8 cellular contexts compared by ENCODE assay signal in the genomic region with DNA sequence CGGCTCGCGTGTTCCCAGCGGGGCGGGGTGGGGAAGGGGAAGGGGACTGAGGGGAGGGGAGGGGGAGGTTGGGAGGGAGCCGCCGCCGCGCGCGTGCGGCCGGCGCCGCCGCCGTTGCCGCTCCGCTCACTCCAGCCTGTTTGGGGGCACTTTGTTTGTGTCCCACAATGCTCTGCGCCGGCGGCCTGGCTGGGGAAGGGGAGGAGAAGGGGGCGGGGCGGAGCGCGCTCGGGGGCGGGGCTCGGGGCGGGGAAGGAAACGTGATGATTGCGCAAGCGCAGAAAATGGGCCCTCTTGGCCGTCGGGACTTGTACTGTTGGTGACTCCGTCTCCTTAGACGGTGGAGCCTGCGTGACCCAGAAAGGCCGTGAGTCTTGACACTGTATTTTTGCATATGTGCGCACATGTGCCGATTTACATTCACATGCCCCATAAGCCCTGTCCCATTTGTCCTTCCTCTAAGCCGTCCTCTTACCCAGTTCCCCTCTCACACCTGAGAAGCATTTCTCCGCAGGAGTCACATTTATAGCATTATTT. TPM values are rescaled to one million over a fixed set of nuclear protein-coding genes. Genes with fewer than 3 reads are reported as not detected.
DNase-seq lines count a peak whose midpoint lies in the region; ATAC-seq, FAIRE-seq and TF ChIP-seq lines count a peak whose summit lies in the region.

A gene with protein sequence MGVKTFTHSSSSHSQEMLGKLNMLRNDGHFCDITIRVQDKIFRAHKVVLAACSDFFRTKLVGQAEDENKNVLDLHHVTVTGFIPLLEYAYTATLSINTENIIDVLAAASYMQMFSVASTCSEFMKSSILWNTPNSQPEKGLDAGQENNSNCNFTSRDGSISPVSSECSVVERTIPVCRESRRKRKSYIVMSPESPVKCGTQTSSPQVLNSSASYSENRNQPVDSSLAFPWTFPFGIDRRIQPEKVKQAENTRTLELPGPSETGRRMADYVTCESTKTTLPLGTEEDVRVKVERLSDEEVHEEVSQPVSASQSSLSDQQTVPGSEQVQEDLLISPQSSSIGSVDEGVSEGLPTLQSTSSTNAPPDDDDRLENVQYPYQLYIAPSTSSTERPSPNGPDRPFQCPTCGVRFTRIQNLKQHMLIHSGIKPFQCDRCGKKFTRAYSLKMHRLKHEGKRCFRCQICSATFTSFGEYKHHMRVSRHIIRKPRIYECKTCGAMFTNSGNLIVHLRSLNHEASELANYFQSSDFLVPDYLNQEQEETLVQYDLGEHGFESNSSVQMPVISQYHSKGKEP (minus strand): TSS at position 169 of the 537 bp plus-strand sequence. CDS start 53,044 bp downstream, outside the sequence.

- H3K4me3 ChIP-seq in esophagus (ENCODE audit: low read depth in 1 of 2, low read length in 2 of 2) (peak within 1 kb of the TSS; percentile 57 to 91), muscle layer of colon (ENCODE audit: low read depth in 1 of 2, low read length in 2 of 2) (peak within 1 kb of the TSS; percentile 65 to 93)

- 0 to 2% methylated on average over 28 to 43 of the region's 43 CpGs for WGBS in esophagus, 2 donors

- no peaks in the 10 kb centered on the region for H3K27me3 ChIP-seq in esophagus (ENCODE audit: control insufficient read depth in 1 of 2, insufficient read depth in 2 of 2, low read length in 2 of 2)
- H3K27me3 ChIP-seq in muscle layer of colon (ENCODE audit: control insufficient read depth in 1 of 2, insufficient read depth in 2 of 2, low read length in 2 of 2) = no peaks in the 10 kb centered on the region

- H3K9me3 ChIP-seq in esophagus (ENCODE audit: control insufficient read depth in 2 of 2, insufficient read depth in 1 of 2, low read depth in 1 of 2, low read length in 1 of 2) (no peaks in the 10 kb centered on the region), muscle layer of colon (ENCODE audit: low read length) (no peaks in the 10 kb centered on the region)

- FAIRE-seq in D721Med (lab: Jason Lieb, UNC) = no peak

- H3K9ac ChIP-seq in muscle layer of colon (ENCODE audit: low read length) = peak within 1 kb of the TSS; percentile 23

- H3K27ac ChIP-seq in esophagus (ENCODE audit: low read depth in 2 of 2, low read length in 1 of 2) (peak within 1 kb of the TSS; percentile 93 to 95), muscle layer of colon (ENCODE audit: low read depth, low read length) (peak within 1 kb of the TSS; percentile 75)

- H3K4me1 ChIP-seq in esophagus (ENCODE audit: control insufficient read depth in 2 of 2, insufficient read depth in 2 of 2, low read length in 1 of 2) (no peaks in the 10 kb centered on the region), muscle layer of colon (ENCODE audit: insufficient read depth, low read length) (peaks cover 29% of the 10 kb centered on the region)

- DNase-seq in D721Med (ENCODE audit: insufficient read length, low spot score) (peak; percentile 70), HuH-7.5 (ENCODE audit: low spot score) (peak; percentile 77), OCI-M2 (lab: John Stamatoyannopoulos, UW; ENCODE audit: unreplicated experiment) (peak; percentile 42)
- DNase-seq in activated T-cell treated with anti-CD3 and anti-CD28 coated beads, Interleukin-2, amount 50 U/mL, for 1 hour = peak; percentile 93
- peak; percentile 81 to 82 for DNase-seq in stimulated activated CD8-positive, alpha-beta memory T cell treated with anti-CD3 and anti-CD28 coated beads, Interleukin-7, amount 100 ng/mL, for 1 hour (ENCODE audit: low read depth in 2 of 2)

- peak; percentile 57 for ATAC-seq in GM21515 (IDR thresholded peaks at IDR 0.05; ENCODE audit: unreplicated experiment)

- TF ChIP-seq CTCF in D721Med (IDR thresholded peaks at IDR 0.05; ENCODE audit: insufficient read depth, missing control alignments) = no peak

- H3K36me3 ChIP-seq in esophagus (ENCODE audit: control insufficient read depth in 2 of 2, insufficient read depth in 2 of 2, low read length in 1 of 2) (no peaks in the 10 kb centered on the region), muscle layer of colon (ENCODE audit: insufficient read depth, low read length) (no peaks in the 10 kb centered on the region)

RNA-seq across cellular contexts. Expression of the gene that starts here (rescaled TPM):
- polyA plus RNA-seq in esophagus = 1 to 10 TPM; 6.7 to 7.2 TPM

Comparison
In these comparisons a context has a peak if more than half of its experiments do, and no peak if none do; other contexts are left out.
1. Peak in every context shown above with its lines: DNase-seq, ATAC-seq, H3K4me3 ChIP-seq and H3K27ac ChIP-seq.
2. DNase-seq: peak in every context shown above with its lines; median percentile 93 in activated T-cell treated with anti-CD3 and anti-CD28 coated beads, Interleukin-2, amount 50 U/mL, for 1 hour; 82 in stimulated activated CD8-positive, alpha-beta memory T cell treated with anti-CD3 and anti-CD28 coated beads, Interleukin-7, amount 100 ng/mL, for 1 hour; 77 in HuH-7.5; 70 in D721Med; 42 in OCI-M2.